Comparison of ENCODE assay signal across 11 cellular contexts in the genomic region with DNA sequence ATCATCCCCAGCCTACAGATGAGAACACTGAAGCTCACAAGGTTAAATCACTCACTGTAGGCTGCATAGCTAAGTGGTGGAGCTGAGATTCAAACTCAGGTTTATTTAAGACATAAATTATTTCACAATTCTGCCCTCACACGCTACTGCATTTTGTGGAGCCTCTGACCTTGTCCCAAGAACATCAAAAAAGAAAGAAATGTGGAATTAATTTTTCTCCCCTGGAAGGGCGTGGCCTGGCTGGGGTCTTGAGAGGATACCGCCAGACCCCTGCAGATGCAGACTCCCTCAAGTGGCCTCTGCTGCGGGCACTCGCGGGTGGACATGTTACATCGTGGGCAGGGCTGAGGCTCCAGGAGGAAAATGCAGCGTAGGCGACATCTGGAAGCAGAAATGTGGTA. TPM values are rescaled to one million over a fixed set of nuclear protein-coding genes. Genes with fewer than 3 reads are reported as not detected.
DNase-seq lines count a peak whose midpoint lies in the region; ATAC-seq and TF ChIP-seq lines count a peak whose summit lies in the region.
"Had no signal": no experiment of that assay in that cellular context is flagged by ENCODE, and none has a peak within 500 bp of the region (broad histone marks: within the 10 kb centered on the region; RNA-seq: fewer than 3 reads in every experiment).

No MANE protein-coding gene starts in this region.

- H3K27ac ChIP-seq in ACC112 (ENCODE audit: low read depth, low read length) (peak overlapping the region; percentile 96), osteoblast (ENCODE audit: low read depth, low read length) (peak overlapping the region; percentile 99)

- H3K9me3 ChIP-seq in osteoblast (ENCODE audit: low read depth, low read length): no peaks in the 10 kb centered on the region

- H3K4me3 ChIP-seq in ACC112 (ENCODE audit: low read depth, low read length) (peak overlapping the region; percentile 69), epithelial cell of esophagus (ENCODE audit: low read length) (peak overlapping the region; percentile 14), osteoblast (ENCODE audit: insufficient read depth, low read length) (peak overlapping the region; percentile 18)

- H3K4me3 Mint-ChIP-seq in activated CD8-positive, alpha-beta T cell treated with anti-CD3 and anti-CD28 coated beads, Interleukin-2, amount 10 ng/mL, durations not matched to agents 7 days and 5 days: no peak overlapping the region

- no peak for TF ChIP-seq CTCF in epithelial cell of esophagus (IDR thresholded peaks at IDR 0.05; ENCODE audit: insufficient read depth, low read depth, low read length, missing control alignments)
- no peak for TF ChIP-seq CTCF in osteoblast (IDR thresholded peaks at IDR 0.05; ENCODE audit: extremely low read depth, low read depth, low read length)

- peaks cover 13% of the 10 kb centered on the region for H3K79me2 ChIP-seq in ACC112 (ENCODE audit: control insufficient read depth, insufficient read depth, low read length, unreplicated experiment)
- peaks cover 67% of the 10 kb centered on the region for H3K79me2 ChIP-seq in osteoblast (ENCODE audit: insufficient read depth, low read length)

- H3K36me3 Mint-ChIP-seq in activated CD8-positive, alpha-beta T cell treated with anti-CD3 and anti-CD28 coated beads, Interleukin-2, amount 10 ng/mL, durations not matched to agents 7 days and 5 days (ENCODE audit: low read depth): no peaks in the 10 kb centered on the region

- H3K27me3 ChIP-seq in ACC112 (ENCODE audit: insufficient read depth, low read length) (no peaks in the 10 kb centered on the region), osteoblast (ENCODE audit: insufficient read depth, low read length) (no peaks in the 10 kb centered on the region)

- H2AFZ ChIP-seq in ACC112 (ENCODE audit: low read length, unreplicated experiment): no peak overlapping the region
- H2AFZ ChIP-seq in osteoblast (ENCODE audit: low read length): no peak overlapping the region

- H3K4me2 ChIP-seq in osteoblast (ENCODE audit: insufficient read depth, low read length): peak overlapping the region; percentile 62

- CTCF ChIA-PET in activated CD8-positive, alpha-beta T cell treated with anti-CD3 and anti-CD28 coated beads, Interleukin-2, amount 10 ng/mL, durations not matched to agents 7 days and 5 days (lab: Charles Lee): no interaction called here

- peak; percentile 29 for DNase-seq in HS-27A (ENCODE audit: low read depth)
- DNase-seq in epithelial cell of esophagus (ENCODE audit: low read depth): peak; percentile 58
- no peak for DNase-seq in osteoblast (ENCODE audit: insufficient read length, low spot score, missing footprints)
- no peak for DNase-seq in activated CD8-positive, alpha-beta T cell treated with anti-CD3 and anti-CD28 coated beads, Interleukin-2, amount 10 ng/mL, durations not matched to agents 7 days and 5 days
- DNase-seq: activated T-cell treated with anti-CD3 and anti-CD28 coated beads, Interleukin-2, amount 50 U/mL, for 4 hours; DMS153; NCI-H1105 treated with DMSO at 0.1 percent for 48 hours had no signal

- H3K4me1 Mint-ChIP-seq in activated CD8-positive, alpha-beta T cell treated with anti-CD3 and anti-CD28 coated beads, Interleukin-2, amount 10 ng/mL, durations not matched to agents 7 days and 5 days (ENCODE audit: low read depth): peaks cover 35% of the 10 kb centered on the region

- no peaks in the 10 kb centered on the region for H4K20me1 ChIP-seq in osteoblast (ENCODE audit: insufficient read depth, low read length)

- H3K9me3 Mint-ChIP-seq in activated CD8-positive, alpha-beta T cell treated with anti-CD3 and anti-CD28 coated beads, Interleukin-2, amount 10 ng/mL, durations not matched to agents 7 days and 5 days (ENCODE audit: insufficient read depth): no peaks in the 10 kb centered on the region
- H3K9me3 Mint-ChIP-seq: activated T-cell treated with anti-CD3 and anti-CD28 coated beads, Interleukin-2, amount 50 U/mL, for 4 hours had no signal

- POLR2A ChIA-PET in activated CD8-positive, alpha-beta T cell treated with anti-CD3 and anti-CD28 coated beads, Interleukin-2, amount 10 ng/mL, durations not matched to agents 7 days and 5 days (lab: Charles Lee): no interaction called here

- H3K27ac Mint-ChIP-seq in activated CD8-positive, alpha-beta T cell treated with anti-CD3 and anti-CD28 coated beads, Interleukin-2, amount 10 ng/mL, durations not matched to agents 7 days and 5 days: no peak overlapping the region

- no peaks in the 10 kb centered on the region for H3K36me3 ChIP-seq in ACC112 (ENCODE audit: insufficient read depth, low read length)
- peaks cover 37% of the 10 kb centered on the region for H3K36me3 ChIP-seq in osteoblast (ENCODE audit: insufficient read depth, low read length)

- no peak for ATAC-seq in HG03354 (IDR thresholded peaks at IDR 0.05; ENCODE audit: poor library complexity, severe bottlenecking, unreplicated experiment)
- ATAC-seq in activated CD8-positive, alpha-beta T cell treated with anti-CD3 and anti-CD28 coated beads, Interleukin-2, amount 10 ng/mL, durations not matched to agents 7 days and 5 days: no peak
- no peak for ATAC-seq in HG03039 (IDR thresholded peaks at IDR 0.05; ENCODE audit: unreplicated experiment)
- ATAC-seq in HG02571 (IDR thresholded peaks at IDR 0.05; ENCODE audit: unreplicated experiment): no peak

- peaks cover 45% of the 10 kb centered on the region for H3K27me3 Mint-ChIP-seq in activated CD8-positive, alpha-beta T cell treated with anti-CD3 and anti-CD28 coated beads, Interleukin-2, amount 10 ng/mL, durations not matched to agents 7 days and 5 days (ENCODE audit: low read depth)

- peaks cover 83% of the 10 kb centered on the region for H3K4me1 ChIP-seq in ACC112 (ENCODE audit: control insufficient read depth, insufficient read depth, low read length, unreplicated experiment)
- H3K4me1 ChIP-seq in osteoblast (ENCODE audit: insufficient read depth, low read length): peaks cover 94% of the 10 kb centered on the region

RNA-seq across cellular contexts. Expression of gene LTBP2, which starts 40.6 kb away (rescaled TPM):
- total RNA-seq in osteoblast: 493 and 546 TPM in 2 replicates
- under 1 TPM; 0.05 to 0.29 TPM for total RNA-seq in activated CD8-positive, alpha-beta T cell treated with anti-CD3 and anti-CD28 coated beads, Interleukin-2, amount 10 ng/mL, durations not matched to agents 7 days and 5 days

Comparison
In these comparisons a context has a peak if more than half of its experiments do, and no peak if none do; other contexts are left out.
1. H3K4me3 ChIP-seq: peak in every context shown above with its lines; median percentile 69 in ACC112; 18 in osteoblast; 14 in epithelial cell of esophagus.
2. DNase-seq: peak in HS-27A (single experiment) and epithelial cell of esophagus (single experiment); none in osteoblast (single experiment) and activated CD8-positive, alpha-beta T cell treated with anti-CD3 and anti-CD28 coated beads, Interleukin-2, amount 10 ng/mL, durations not matched to agents 7 days and 5 days (single experiment).
3. RNA of gene LTBP2, which starts 40.6 kb away (total RNA-seq): 493 to 546 TPM in osteoblast; 0.05 to 0.29 TPM in activated CD8-positive, alpha-beta T cell treated with anti-CD3 and anti-CD28 coated beads, Interleukin-2, amount 10 ng/mL, durations not matched to agents 7 days and 5 days; every median in the first group is over 100 times any median in the second.